In the genomic region with DNA sequence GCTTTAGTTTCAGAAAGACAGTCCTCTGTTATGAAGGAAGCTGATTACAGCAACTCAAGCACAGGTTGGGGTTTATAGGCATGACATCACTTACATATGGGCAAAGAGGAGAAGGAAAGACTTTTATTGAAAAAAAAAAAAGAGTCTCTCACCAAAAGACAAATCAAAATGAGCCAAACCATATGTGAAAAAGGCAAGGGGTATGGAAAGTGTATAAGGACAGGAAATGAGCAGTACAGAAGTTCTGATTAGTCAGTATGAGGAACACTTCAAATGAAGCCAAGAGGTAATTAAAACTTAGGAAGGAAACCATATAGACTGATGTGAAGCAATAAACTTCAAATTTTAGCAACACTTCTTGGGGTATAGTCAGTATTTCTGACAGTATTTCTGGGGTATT, we compare ENCODE assay signal across 35 cellular contexts.
"Had no signal": no experiment of that assay in that cellular context is flagged by ENCODE, and none has a peak within 500 bp of the region (broad histone marks: within the 10 kb centered on the region; RNA-seq: fewer than 3 reads in every experiment).

No MANE protein-coding gene starts in this region.

- H3K36me3 Mint-ChIP-seq: activated naive CD8-positive, alpha-beta T cell treated with anti-CD3 and anti-CD28 coated beads for 36 hours had no signal

- ATAC-seq: activated T-cell treated with anti-CD3 and anti-CD28 coated beads, Interleukin-2, amount 50 U/mL, for 72 hours; activated T-helper 17 cell treated with anti-CD3 and anti-CD28 coated beads, Interleukin-2, amount 50 U/mL, for 72 hours; PC-3; Right ventricle myocardium inferior had no signal

- H3K4me3 Mint-ChIP-seq: activated B cell treated with CpG ODN at 0.5 μM for 24 hours; activated CD4-positive, alpha-beta memory T cell treated with anti-CD3 and anti-CD28 coated beads, Interleukin-2, amount 10 ng/mL, durations not matched to agents 7 days and 5 days; activated naive CD8-positive, alpha-beta T cell treated with anti-CD3 and anti-CD28 coated beads for 36 hours; activated T-cell treated with anti-CD3 and anti-CD28 coated beads, Interleukin-2, amount 50 U/mL, for 72 hours; activated T-helper 17 cell treated with anti-CD3 and anti-CD28 coated beads, Interleukin-2, amount 50 U/mL, for 72 hours; central memory CD8-positive, alpha-beta T cell; T-helper 2 cell treated with Interferon-gamma antibody and Interleukin-4, amounts not matched to agents 5 μg/mL and 100 μg/mL, for 36 hours had no signal

- H3K9me3 ChIP-seq: Peyer's patch had no signal

- DNase-seq: activated B cell treated with CpG ODN at 0.5 μM for 24 hours; activated CD4-positive, alpha-beta memory T cell treated with anti-CD3 and anti-CD28 coated beads, Interleukin-2, amount 10 ng/mL, durations not matched to agents 7 days and 5 days; activated CD4-positive, alpha-beta T cell treated with anti-CD3 and anti-CD28 coated beads for 4 hours; activated CD4-positive, CD25-positive, alpha-beta regulatory T cell treated with anti-CD3 and anti-CD28 coated beads, Interleukin-2, amount 50 U/mL, for 72 hours; activated effector memory CD4-positive, alpha-beta T cell treated with anti-CD3 and anti-CD28 coated beads, Interleukin-2, amount 50 U/mL, for 16 hours; activated naive CD4-positive, alpha-beta T cell; activated naive CD4-positive, alpha-beta T cell treated with anti-CD3 and anti-CD28 coated beads, Interleukin-2, amount 50 U/mL, for 16 hours; activated naive CD8-positive, alpha-beta T cell treated with anti-CD3 and anti-CD28 coated beads for 36 hours; activated T-cell treated with anti-CD3 and anti-CD28 coated beads, Interleukin-2, amount 50 U/mL, for 1 hour; activated T-cell treated with anti-CD3 and anti-CD28 coated beads, Interleukin-2, amount 50 U/mL, for 72 hours; amniotic stem cell; aorta; brain microvascular endothelial cell; MM.1S; MV-4-11; NCI-H1092; NCI-H1436 treated with DMSO at 0.1 percent for 48 hours; NCI-H1694 treated with DMSO at 0.1 percent for 48 hours; NCI-H2029 treated with DMSO at 0.1 percent for 48 hours; NCI-H2107; NCI-H2171; NCI-H510A; NCI-H526; NCI-H748 treated with DMSO at 0.1 percent for 48 hours; NK-92 treated with Interleukin-12 subunit alpha and Interleukin-12 subunit beta, amount 100 ng/mL, for 24 hours; PC-3; Peyer's patch; SIG-M5 had no signal

- H3K27ac ChIP-seq: brain microvascular endothelial cell, cardiac muscle cell, KMS-11, Peyer's patch, RWPE1 had no signal

- H3K27me3 ChIP-seq: brain microvascular endothelial cell, cardiac muscle cell, Peyer's patch had no signal

- H3K4me1 ChIP-seq: Peyer's patch had no signal

- H3K36me3 ChIP-seq: brain microvascular endothelial cell, cardiac muscle cell, Peyer's patch had no signal

- H3K27ac Mint-ChIP-seq: activated B cell treated with CpG ODN at 0.5 μM for 24 hours; activated CD4-positive, alpha-beta memory T cell treated with anti-CD3 and anti-CD28 coated beads, Interleukin-2, amount 10 ng/mL, durations not matched to agents 7 days and 5 days; activated naive CD8-positive, alpha-beta T cell treated with anti-CD3 and anti-CD28 coated beads for 36 hours; activated T-cell treated with anti-CD3 and anti-CD28 coated beads, Interleukin-2, amount 50 U/mL, for 72 hours; activated T-helper 17 cell treated with anti-CD3 and anti-CD28 coated beads, Interleukin-2, amount 50 U/mL, for 72 hours; T-helper 2 cell treated with Interferon-gamma antibody and Interleukin-4, amounts not matched to agents 5 μg/mL and 100 μg/mL, for 36 hours had no signal

- H3K4me3 ChIP-seq: cardiac muscle cell, Peyer's patch had no signal

- H3K27me3 Mint-ChIP-seq: activated B cell treated with CpG ODN at 0.5 μM for 24 hours; activated CD4-positive, alpha-beta memory T cell treated with anti-CD3 and anti-CD28 coated beads, Interleukin-2, amount 10 ng/mL, durations not matched to agents 7 days and 5 days; activated naive CD8-positive, alpha-beta T cell treated with anti-CD3 and anti-CD28 coated beads for 36 hours; activated T-helper 17 cell treated with anti-CD3 and anti-CD28 coated beads, Interleukin-2, amount 50 U/mL, for 72 hours; central memory CD8-positive, alpha-beta T cell had no signal

- H3K4me1 Mint-ChIP-seq: activated B cell treated with CpG ODN at 0.5 μM for 24 hours; activated CD4-positive, alpha-beta memory T cell treated with anti-CD3 and anti-CD28 coated beads, Interleukin-2, amount 10 ng/mL, durations not matched to agents 7 days and 5 days; activated naive CD8-positive, alpha-beta T cell treated with anti-CD3 and anti-CD28 coated beads for 36 hours; activated T-helper 17 cell treated with anti-CD3 and anti-CD28 coated beads, Interleukin-2, amount 50 U/mL, for 72 hours; central memory CD8-positive, alpha-beta T cell had no signal

- H3K9ac ChIP-seq: KMS-11 had no signal
